Comparison of ENCODE assay signal across 1 cellular context in the genomic region with DNA sequence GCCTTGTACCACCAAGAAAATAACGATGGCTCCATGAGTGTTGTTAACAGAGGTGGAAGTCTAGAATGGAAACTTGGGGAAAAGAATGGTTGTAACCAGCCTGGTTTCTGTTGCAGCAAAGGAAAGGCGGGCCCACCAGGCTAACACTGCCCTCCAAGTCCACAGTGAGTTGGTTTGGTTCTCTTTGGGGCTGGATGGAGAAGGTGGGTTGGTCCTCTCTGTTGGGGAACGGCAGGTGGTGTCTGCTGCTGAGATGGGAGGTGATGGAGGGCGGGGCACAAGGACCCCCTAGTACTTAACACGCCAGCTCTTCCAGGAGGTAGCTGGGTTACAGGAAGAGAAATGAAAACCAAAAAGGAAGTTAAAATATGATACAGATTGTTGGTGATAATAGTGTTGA.
TF ChIP-seq lines count a peak whose summit lies in the region.

No MANE protein-coding gene starts in this region.

TF ChIP-seq in A549, 52 proteins besides CTCF, POLR2A, EP300 and RAD21:
- TF ChIP-seq NR3C1 (IDR thresholded peaks at IDR 0.05) (no peak), RCOR1 (IDR thresholded peaks at IDR 0.05; ENCODE audit: low read depth, low read length) (no peak), NFE2L2 (conservative IDR thresholded peaks at IDR 0.05; ENCODE audit: low read length) (no peak), ESRRA (IDR thresholded peaks at IDR 0.05; ENCODE audit: borderline replicate concordance, low read length) (no peak), CBX2 (IDR thresholded peaks at IDR 0.05; ENCODE audit: borderline replicate concordance, low read depth) (no peak)
